In genomic region chr17:4986403-4986802, GRCh38 we compare ENCODE assay signal across 8 cellular contexts. TPM values are rescaled to one million over a fixed set of nuclear protein-coding genes. Genes with fewer than 3 reads are reported as not detected.
DNase-seq lines count a peak whose midpoint lies in the region; ATAC-seq, FAIRE-seq and TF ChIP-seq lines count a peak whose summit lies in the region.

No MANE protein-coding gene starts in this region.

- DNase-seq in SW480 (ENCODE audit: low spot score), result peak; percentile 21
- peak; percentile 17 for DNase-seq in fibroblast of gingiva (ENCODE audit: low read depth)
- no peak for DNase-seq in sciatic nerve (ENCODE audit: low spot score)
- no peak for DNase-seq in GM12891 (ENCODE audit: insufficient read length, low spot score)
- DNase-seq in SW 1271 (lab: John Stamatoyannopoulos, UW), result no peak

- H3K4me3 ChIP-seq in GM12875 (ENCODE audit: low read depth, low read length), result peak overlapping the region; percentile 100

- intact Hi-C loops in sciatic nerve (cut with DNase I), result no loop called here

- peak; percentile 2 for ATAC-seq in sciatic nerve
- ATAC-seq in GM18868 (IDR thresholded peaks at IDR 0.05; ENCODE audit: unreplicated experiment), result no peak
- ATAC-seq in GM21360 (IDR thresholded peaks at IDR 0.05; ENCODE audit: unreplicated experiment), result no peak

- no peak for TF ChIP-seq CTCF in GM12875 (IDR thresholded peaks at IDR 0.05; ENCODE audit: borderline replicate concordance, insufficient read depth, low read depth, low read length)

- no peak for TF ChIP-seq POLR2A in GM12891 (IDR thresholded peaks at IDR 0.05; ENCODE audit: low read depth, low read length)

- no peak for FAIRE-seq in GM12891 (lab: Jason Lieb, UNC)

TF ChIP-seq in GM12891, 5 proteins besides CTCF, POLR2A, EP300 and RAD21:
- no peak for TF ChIP-seq TAF1 (IDR thresholded peaks at IDR 0.05; ENCODE audit: low read depth, low read length)
- no peak for TF ChIP-seq POU2F2 (IDR thresholded peaks at IDR 0.05; ENCODE audit: low read depth, low read length)
- no peak for TF ChIP-seq POLR2AphosphoS5 (IDR thresholded peaks at IDR 0.05; ENCODE audit: low read depth, low read length)
- no peak for TF ChIP-seq PAX5 (IDR thresholded peaks at IDR 0.05; ENCODE audit: insufficient read depth, low read length, severe bottlenecking)
- TF ChIP-seq SPI1 (IDR thresholded peaks at IDR 0.05; ENCODE audit: low read depth, low read length), result no peak
TF ChIP-seq in GM12891: peak in this region for 0.

RNA-seq across cellular contexts. Expression of gene CAMTA2, which starts 1.1 kb away (rescaled TPM):
- 62.9 TPM for total RNA-seq in sciatic nerve
- 15.5 TPM for polyA plus RNA-seq in GM12891 (2012; ENCODE audit: low read depth, missing spikeins)

RNA-seq across cellular contexts. Expression of gene INCA1, which starts 10.9 kb away (rescaled TPM):
- 1.6 TPM for total RNA-seq in sciatic nerve
- polyA plus RNA-seq in GM12891 (2012; ENCODE audit: low read depth, missing spikeins), result 0.59 TPM

RNA-seq across cellular contexts. Expression of gene KIF1C, which starts 11.3 kb away (rescaled TPM):
- 143 TPM for total RNA-seq in sciatic nerve
- polyA plus RNA-seq in GM12891 (2012; ENCODE audit: low read depth, missing spikeins), result 17.2 TPM

RNA-seq across cellular contexts. Expression of gene SPAG7, which starts 18.8 kb away (rescaled TPM):
- total RNA-seq in sciatic nerve, result 50.8 TPM
- polyA plus RNA-seq in GM12891 (2012; ENCODE audit: low read depth, missing spikeins), result 95.2 TPM

RNA-seq across cellular contexts. Expression of gene ENO3, which starts 35.5 kb away (rescaled TPM):
- 5.1 TPM for total RNA-seq in sciatic nerve
- 38.5 TPM for polyA plus RNA-seq in GM12891 (2012; ENCODE audit: low read depth, missing spikeins)

Comparison
In these comparisons a context has a peak if more than half of its experiments do, and no peak if none do; other contexts are left out.
1. DNase-seq: peak in SW480 (single experiment) and fibroblast of gingiva (single experiment); none in sciatic nerve (single experiment), GM12891 (single experiment) and SW 1271 (0 of 2).